Comparison of ENCODE assay signal across 11 cellular contexts in genomic region chr4:23934915-23935314, GRCh38. TPM values are rescaled to one million over a fixed set of nuclear protein-coding genes. Genes with fewer than 3 reads are reported as not detected.
DNase-seq lines count a peak whose midpoint lies in the region; ATAC-seq and TF ChIP-seq lines count a peak whose summit lies in the region.
"Had no signal": no experiment of that assay in that cellular context is flagged by ENCODE, and none has a peak within 500 bp of the region (broad histone marks: within the 10 kb centered on the region; RNA-seq: fewer than 3 reads in every experiment).

No MANE protein-coding gene starts in this region.

- intact Hi-C loops in right lobe of liver (cut with DNase I) = no loop called here
- intact Hi-C loops in activated T-helper 1 cell treated with anti-CD3 and anti-CD28 coated beads, Interleukin-12 subunit alpha, Interleukin-12 subunit beta, Interleukin-2, Interleukin-4 antibody, amounts not matched to agents 30 ng/mL and 10 ng/mL and 1 ng/mL, durations not matched to agents 14 hours and 24 hours and 36 hours (cut with micrococcal nuclease) = no loop called here

- peak in 1 of 4 donors; percentile 13 for TF ChIP-seq CTCF in right lobe of liver (IDR thresholded peaks at IDR 0.05)

- H3K9me3 Mint-ChIP-seq in activated T-helper 1 cell treated with anti-CD3 and anti-CD28 coated beads, Interleukin-12 subunit alpha, Interleukin-12 subunit beta, Interleukin-2, Interleukin-4 antibody, amounts not matched to agents 30 ng/mL and 10 ng/mL and 1 ng/mL, durations not matched to agents 14 hours and 24 hours and 36 hours = no peaks in the 10 kb centered on the region
- H3K9me3 Mint-ChIP-seq in activated CD4-positive, alpha-beta T cell treated with anti-CD3 and anti-CD28 coated beads, Interleukin-2, amount 10 ng/mL, durations not matched to agents 7 days and 5 days = no peaks in the 10 kb centered on the region

- H3K36me3 ChIP-seq in right lobe of liver (no peaks in the 10 kb centered on the region), H7 (replicated peaks; ENCODE audit: control insufficient read depth, insufficient read depth, low read length) (no peaks in the 10 kb centered on the region)

- no peak overlapping the region for H3K27ac Mint-ChIP-seq in activated T-helper 1 cell treated with anti-CD3 and anti-CD28 coated beads, Interleukin-12 subunit alpha, Interleukin-12 subunit beta, Interleukin-2, Interleukin-4 antibody, amounts not matched to agents 30 ng/mL and 10 ng/mL and 1 ng/mL, durations not matched to agents 14 hours and 24 hours and 36 hours
- H3K27ac Mint-ChIP-seq in activated CD4-positive, alpha-beta T cell treated with anti-CD3 and anti-CD28 coated beads, Interleukin-2, amount 10 ng/mL, durations not matched to agents 7 days and 5 days = no peak overlapping the region

- H3K4me3 Mint-ChIP-seq in activated T-helper 1 cell treated with anti-CD3 and anti-CD28 coated beads, Interleukin-12 subunit alpha, Interleukin-12 subunit beta, Interleukin-2, Interleukin-4 antibody, amounts not matched to agents 30 ng/mL and 10 ng/mL and 1 ng/mL, durations not matched to agents 14 hours and 24 hours and 36 hours = no peak overlapping the region
- no peak overlapping the region for H3K4me3 Mint-ChIP-seq in activated CD4-positive, alpha-beta T cell treated with anti-CD3 and anti-CD28 coated beads, Interleukin-2, amount 10 ng/mL, durations not matched to agents 7 days and 5 days
- H3K4me3 Mint-ChIP-seq: neural crest cell had no signal

- peaks cover 0 to 24% (median 6%) of the 10 kb centered on the region in 4 donors for H3K4me1 ChIP-seq in right lobe of liver
- H3K4me1 ChIP-seq: A549 had no signal

- ATAC-seq in right lobe of liver (peak; percentile 66 to 85 (median 84)), HG03432 (IDR thresholded peaks at IDR 0.05; ENCODE audit: unreplicated experiment) (no peak)
- ATAC-seq: A549 had no signal

- POLR2A ChIA-PET in activated CD4-positive, alpha-beta T cell treated with anti-CD3 and anti-CD28 coated beads, Interleukin-2, amount 10 ng/mL, durations not matched to agents 7 days and 5 days (lab: Charles Lee) = no interaction called here

- DNase-seq in A172 (ENCODE audit: low spot score) = peak; percentile 87
- peak; percentile 96 for DNase-seq in M059J (ENCODE audit: low read depth)
- peak; percentile 28 for DNase-seq in dedifferentiated amniotic fluid mesenchymal stem cell (ENCODE audit: extremely low spot score)
- DNase-seq in right lobe of liver = peak; percentile 47 to 89 (median 80)
- no peak for DNase-seq in activated T-helper 1 cell treated with anti-CD3 and anti-CD28 coated beads, Interleukin-12 subunit alpha, Interleukin-12 subunit beta, Interleukin-2, Interleukin-4 antibody, amounts not matched to agents 30 ng/mL and 10 ng/mL and 1 ng/mL, durations not matched to agents 14 hours and 24 hours and 36 hours (ENCODE audit: low spot score)
- DNase-seq in H7 = no peak
- DNase-seq in activated CD4-positive, alpha-beta T cell treated with anti-CD3 and anti-CD28 coated beads, Interleukin-2, amount 10 ng/mL, durations not matched to agents 7 days and 5 days = no peak

- H3K4me1 Mint-ChIP-seq in activated T-helper 1 cell treated with anti-CD3 and anti-CD28 coated beads, Interleukin-12 subunit alpha, Interleukin-12 subunit beta, Interleukin-2, Interleukin-4 antibody, amounts not matched to agents 30 ng/mL and 10 ng/mL and 1 ng/mL, durations not matched to agents 14 hours and 24 hours and 36 hours (ENCODE audit: low read depth) = no peaks in the 10 kb centered on the region
- no peaks in the 10 kb centered on the region for H3K4me1 Mint-ChIP-seq in activated CD4-positive, alpha-beta T cell treated with anti-CD3 and anti-CD28 coated beads, Interleukin-2, amount 10 ng/mL, durations not matched to agents 7 days and 5 days

- CTCF ChIA-PET in activated CD4-positive, alpha-beta T cell treated with anti-CD3 and anti-CD28 coated beads, Interleukin-2, amount 10 ng/mL, durations not matched to agents 7 days and 5 days (lab: Charles Lee) = no interaction called here

- H3K9me3 ChIP-seq in right lobe of liver = no peaks in the 10 kb centered on the region
- H3K9me3 ChIP-seq: A549 had no signal

- H3K4me3 ChIP-seq in right lobe of liver (no peak overlapping the region), H7 (ENCODE audit: insufficient read depth, low read depth, low read length) (no peak overlapping the region)
- H3K4me3 ChIP-seq: A549 had no signal

- no peaks in the 10 kb centered on the region for H3K27me3 ChIP-seq in right lobe of liver
- no peaks in the 10 kb centered on the region for H3K27me3 ChIP-seq in H7 (ENCODE audit: control insufficient read depth, insufficient read depth, low read length)

- no peak for TF ChIP-seq POLR2A in right lobe of liver (IDR thresholded peaks at IDR 0.05)

- no peaks in the 10 kb centered on the region for H3K36me3 Mint-ChIP-seq in activated T-helper 1 cell treated with anti-CD3 and anti-CD28 coated beads, Interleukin-12 subunit alpha, Interleukin-12 subunit beta, Interleukin-2, Interleukin-4 antibody, amounts not matched to agents 30 ng/mL and 10 ng/mL and 1 ng/mL, durations not matched to agents 14 hours and 24 hours and 36 hours (ENCODE audit: low read depth)
- H3K36me3 Mint-ChIP-seq in activated CD4-positive, alpha-beta T cell treated with anti-CD3 and anti-CD28 coated beads, Interleukin-2, amount 10 ng/mL, durations not matched to agents 7 days and 5 days (ENCODE audit: low read depth) = no peaks in the 10 kb centered on the region

- WGBS in right lobe of liver (ENCODE audit: insufficient coverage, low coverage, low lambda C conversion rate, missing lambda C conversion rate) = 3% methylated on average over 3 of the region's 3 CpGs

- H3K27me3 Mint-ChIP-seq in activated T-helper 1 cell treated with anti-CD3 and anti-CD28 coated beads, Interleukin-12 subunit alpha, Interleukin-12 subunit beta, Interleukin-2, Interleukin-4 antibody, amounts not matched to agents 30 ng/mL and 10 ng/mL and 1 ng/mL, durations not matched to agents 14 hours and 24 hours and 36 hours (ENCODE audit: insufficient read depth) = no peaks in the 10 kb centered on the region
- H3K27me3 Mint-ChIP-seq in activated CD4-positive, alpha-beta T cell treated with anti-CD3 and anti-CD28 coated beads, Interleukin-2, amount 10 ng/mL, durations not matched to agents 7 days and 5 days = no peaks in the 10 kb centered on the region

- peak overlapping the region in 1 of 3 donors; percentile 53 for H3K27ac ChIP-seq in right lobe of liver
- H3K27ac ChIP-seq: A549 had no signal

RNA-seq across cellular contexts. Expression of gene PPARGC1A, which starts 45.1 kb away (rescaled TPM):
- total RNA-seq in A172 (2014; rRNA removed; shearing (Covaris generic)) = 2.1 and 3.1 TPM in 2 replicates
- total RNA-seq in M059J (2014; rRNA removed; shearing (Covaris generic)) = 3.6 and 5.4 TPM in 2 replicates
- total RNA-seq in right lobe of liver = 10 to 100 TPM; 13.8 to 61.0 (median 37.6) TPM
- not detected in 2 replicates for total RNA-seq in activated T-helper 1 cell treated with anti-CD3 and anti-CD28 coated beads, Interleukin-12 subunit alpha, Interleukin-12 subunit beta, Interleukin-2, Interleukin-4 antibody, amounts not matched to agents 30 ng/mL and 10 ng/mL and 1 ng/mL, durations not matched to agents 14 hours and 24 hours and 36 hours
- 1.1 and 2.0 TPM in 2 replicates for total RNA-seq in H7 (2014; rRNA removed; shearing (Covaris generic))
- not detected for total RNA-seq in activated CD4-positive, alpha-beta T cell treated with anti-CD3 and anti-CD28 coated beads, Interleukin-2, amount 10 ng/mL, durations not matched to agents 7 days and 5 days
- total RNA-seq: T-helper 1 cell treated with Interleukin-12 subunit alpha and Interleukin-12 subunit beta and Interleukin-4 antibody, amounts not matched to agents 30 ng/mL and 1 ng/mL, for 36 hours had no signal

Comparison
In these comparisons a context has a peak if more than half of its experiments do, and no peak if none do; other contexts are left out.
1. DNase-seq: peak in A172 (single experiment), M059J (single experiment), dedifferentiated amniotic fluid mesenchymal stem cell (single experiment) and right lobe of liver (3 of 3); none in activated T-helper 1 cell treated with anti-CD3 and anti-CD28 coated beads, Interleukin-12 subunit alpha, Interleukin-12 subunit beta, Interleukin-2, Interleukin-4 antibody, amounts not matched to agents 30 ng/mL and 10 ng/mL and 1 ng/mL, durations not matched to agents 14 hours and 24 hours and 36 hours (single experiment), H7 (single experiment) and activated CD4-positive, alpha-beta T cell treated with anti-CD3 and anti-CD28 coated beads, Interleukin-2, amount 10 ng/mL, durations not matched to agents 7 days and 5 days (single experiment).